Comparison of ENCODE assay signal across 1 cellular context in the genomic region with DNA sequence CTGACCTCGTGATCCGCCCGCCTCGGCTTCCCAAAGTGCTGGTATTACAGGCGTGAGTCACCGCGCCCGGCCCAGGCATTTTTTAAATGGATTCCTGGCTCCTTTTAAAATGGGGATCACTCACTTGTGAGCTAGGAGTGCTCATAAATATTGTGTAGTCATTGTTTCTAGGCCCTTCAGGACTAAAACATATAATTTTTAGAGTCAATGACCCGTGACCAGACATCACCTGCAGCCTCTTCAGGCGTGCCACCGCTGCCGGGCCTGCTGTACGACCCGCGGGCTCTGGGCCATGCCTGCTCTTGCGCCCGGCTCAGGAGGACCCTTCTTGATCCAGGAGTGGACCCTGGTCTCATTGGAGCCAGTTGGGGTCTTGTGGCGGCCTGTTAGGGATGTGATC.
TF ChIP-seq lines count a peak whose summit lies in the region.

No MANE protein-coding gene starts in this region.

TF ChIP-seq in WTC11, 78 proteins besides CTCF, POLR2A, EP300 and RAD21 (continued from another document):
- TF ChIP-seq, protein P1, sequence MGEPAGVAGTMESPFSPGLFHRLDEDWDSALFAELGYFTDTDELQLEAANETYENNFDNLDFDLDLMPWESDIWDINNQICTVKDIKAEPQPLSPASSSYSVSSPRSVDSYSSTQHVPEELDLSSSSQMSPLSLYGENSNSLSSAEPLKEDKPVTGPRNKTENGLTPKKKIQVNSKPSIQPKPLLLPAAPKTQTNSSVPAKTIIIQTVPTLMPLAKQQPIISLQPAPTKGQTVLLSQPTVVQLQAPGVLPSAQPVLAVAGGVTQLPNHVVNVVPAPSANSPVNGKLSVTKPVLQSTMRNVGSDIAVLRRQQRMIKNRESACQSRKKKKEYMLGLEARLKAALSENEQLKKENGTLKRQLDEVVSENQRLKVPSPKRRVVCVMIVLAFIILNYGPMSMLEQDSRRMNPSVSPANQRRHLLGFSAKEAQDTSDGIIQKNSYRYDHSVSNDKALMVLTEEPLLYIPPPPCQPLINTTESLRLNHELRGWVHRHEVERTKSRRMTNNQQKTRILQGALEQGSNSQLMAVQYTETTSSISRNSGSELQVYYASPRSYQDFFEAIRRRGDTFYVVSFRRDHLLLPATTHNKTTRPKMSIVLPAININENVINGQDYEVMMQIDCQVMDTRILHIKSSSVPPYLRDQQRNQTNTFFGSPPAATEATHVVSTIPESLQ (CRISPR knock-in tag; IDR thresholded peaks at IDR 0.05): no peak
- TF ChIP-seq FOXP1 (CRISPR knock-in tag; IDR thresholded peaks at IDR 0.05; ENCODE audit: borderline replicate concordance) (no peak), IRF2 (CRISPR knock-in tag; IDR thresholded peaks at IDR 0.05; ENCODE audit: borderline replicate concordance, low read depth) (no peak), PREB (CRISPR knock-in tag; IDR thresholded peaks at IDR 0.05; ENCODE audit: borderline replicate concordance) (no peak), TP53 (CRISPR knock-in tag; IDR thresholded peaks at IDR 0.05) (no peak), E2F4 (CRISPR knock-in tag; IDR thresholded peaks at IDR 0.05; ENCODE audit: borderline replicate concordance, low read depth) (no peak), AR (CRISPR knock-in tag; IDR thresholded peaks at IDR 0.05) (no peak), RORB (CRISPR knock-in tag; IDR thresholded peaks at IDR 0.05) (no peak)
- TF ChIP-seq, protein P2, sequence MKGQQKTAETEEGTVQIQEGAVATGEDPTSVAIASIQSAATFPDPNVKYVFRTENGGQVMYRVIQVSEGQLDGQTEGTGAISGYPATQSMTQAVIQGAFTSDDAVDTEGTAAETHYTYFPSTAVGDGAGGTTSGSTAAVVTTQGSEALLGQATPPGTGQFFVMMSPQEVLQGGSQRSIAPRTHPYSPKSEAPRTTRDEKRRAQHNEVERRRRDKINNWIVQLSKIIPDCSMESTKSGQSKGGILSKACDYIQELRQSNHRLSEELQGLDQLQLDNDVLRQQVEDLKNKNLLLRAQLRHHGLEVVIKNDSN (CRISPR knock-in tag; IDR thresholded peaks at IDR 0.05): no peak
